Comparison of ENCODE assay signal across 21 cellular contexts in the genomic region with DNA sequence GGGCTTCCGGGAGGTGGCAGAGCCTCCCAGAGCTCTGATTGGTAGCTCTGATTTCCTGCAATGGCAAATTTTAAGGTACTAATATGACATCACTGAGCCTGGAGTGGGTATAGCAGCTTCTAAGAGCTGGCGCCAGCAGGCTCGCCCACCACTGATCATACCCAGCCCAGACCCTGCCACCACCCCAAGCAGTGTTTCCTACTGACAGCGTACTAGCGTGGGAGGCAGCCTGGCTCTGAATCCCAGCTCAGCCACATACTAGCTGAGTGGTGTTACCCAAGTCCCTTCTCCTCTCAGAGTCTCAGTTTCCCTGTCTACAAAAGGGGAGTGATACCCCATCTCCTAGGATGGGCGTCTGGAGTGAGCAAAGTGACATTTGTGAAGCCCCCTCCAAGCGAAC. TPM values are rescaled to one million over a fixed set of nuclear protein-coding genes. Genes with fewer than 3 reads are reported as not detected.
DNase-seq lines count a peak whose midpoint lies in the region; ATAC-seq and TF ChIP-seq lines count a peak whose summit lies in the region.
"Had no signal": no experiment of that assay in that cellular context is flagged by ENCODE, and none has a peak within 500 bp of the region (broad histone marks: within the 10 kb centered on the region; RNA-seq: fewer than 3 reads in every experiment).

No MANE protein-coding gene starts in this region.

- no peaks in the 10 kb centered on the region for H3K9me2 ChIP-seq in PC-3 (replicated peaks; ENCODE audit: low read length)

- no peaks in the 10 kb centered on the region for H3F3A ChIP-seq in PC-3 (ENCODE audit: low read length, unreplicated experiment)

- CTCF ChIA-PET in naive thymus-derived CD4-positive, alpha-beta T cell (lab: Charles Lee): interaction anchor here (0.9 to 5.8 kb wide), 5 partner anchors 8 to 55 kb away, joined by 3 to 65 read pairs (median 4); no protein-coding TSS in a partner anchor
- CTCF ChIA-PET in PC-3 (lab: Charles Lee): interaction anchor here (0.7 to 1.4 kb wide), 2 partner anchors 13 to 145 kb away, joined by 3 to 5 read pairs; partner anchors contain the start of gene ALDH4A1

- H3K36me3 ChIP-seq in left ventricle myocardium inferior: peaks cover 22% of the 10 kb centered on the region
- no peaks in the 10 kb centered on the region for H3K36me3 ChIP-seq in aorta (ENCODE audit: control insufficient read depth in 1 of 2, insufficient read depth in 2 of 2, low read length in 1 of 2)
- peaks cover 11 to 71% (median 12%) of the 10 kb centered on the region in 3 experiments for H3K36me3 ChIP-seq in naive thymus-derived CD4-positive, alpha-beta T cell (ENCODE audit: control insufficient read depth in 2 of 3, insufficient read depth in 3 of 3, low read length in 3 of 3)
- H3K36me3 ChIP-seq in PC-3 (ENCODE audit: low read depth, low read length): peaks cover 33% of the 10 kb centered on the region

- H3K4me3 ChIP-seq in left ventricle myocardium inferior (no peak overlapping the region), aorta (ENCODE audit: low read length in 2 of 2) (no peak overlapping the region), PC-3 (ENCODE audit: low read length) (no peak overlapping the region)
- H3K4me3 ChIP-seq in naive thymus-derived CD4-positive, alpha-beta T cell (ENCODE audit: low read length): no peak overlapping the region
- H3K4me3 ChIP-seq: GM23248, PC-9 had no signal

- POLR2A ChIA-PET in naive thymus-derived CD4-positive, alpha-beta T cell (lab: Charles Lee): interaction anchor here (0.7 kb wide), 1 partner anchor 17 kb away, joined by 3 read pairs; no protein-coding TSS in a partner anchor
- POLR2A ChIA-PET in PC-3 (lab: Charles Lee; ENCODE audit: unreplicated experiment): no interaction called here

- H3K36me3 Mint-ChIP-seq in activated T-helper 17 cell treated with anti-CD3 and anti-CD28 coated beads, Interleukin-2, amount 50 U/mL, for 72 hours (ENCODE audit: low read depth): peaks cover 88% of the 10 kb centered on the region
- H3K36me3 Mint-ChIP-seq in naive thymus-derived CD4-positive, alpha-beta T cell: peaks cover 6 to 19% (median 9%) of the 10 kb centered on the region in 5 donors

- H3K4me1 ChIP-seq in left ventricle myocardium inferior (peaks cover 34% of the 10 kb centered on the region), aorta (ENCODE audit: control insufficient read depth in 1 of 2, insufficient read depth in 2 of 2, low read length in 2 of 2) (no peaks in the 10 kb centered on the region), PC-3 (ENCODE audit: insufficient read depth, low read length) (peaks cover 5% of the 10 kb centered on the region)
- H3K4me1 ChIP-seq in naive thymus-derived CD4-positive, alpha-beta T cell (ENCODE audit: control insufficient read depth in 2 of 2, insufficient read depth in 2 of 2, low read length in 2 of 2): peaks cover 0 to 4% of the 10 kb centered on the region in 2 donors

- peak overlapping the region; percentile 81 for H3K27ac ChIP-seq in left ventricle myocardium inferior (replicated peaks)
- peak overlapping the region; percentile 6 to 43 for H3K27ac ChIP-seq in aorta (ENCODE audit: low read depth in 1 of 2, low read length in 2 of 2)
- H3K27ac ChIP-seq in naive thymus-derived CD4-positive, alpha-beta T cell (ENCODE audit: low read depth, low read length): no peak overlapping the region
- H3K27ac ChIP-seq in PC-3 (ENCODE audit: low read length): no peak overlapping the region
- H3K27ac ChIP-seq: GM23248, KMS-11, PC-9 had no signal

- H3K4me3 Mint-ChIP-seq in activated T-helper 17 cell treated with anti-CD3 and anti-CD28 coated beads, Interleukin-2, amount 50 U/mL, for 72 hours: no peak overlapping the region
- H3K4me3 Mint-ChIP-seq in naive thymus-derived CD4-positive, alpha-beta T cell: no peak overlapping the region
- H3K4me3 Mint-ChIP-seq: CD8-positive, alpha-beta memory T cell had no signal

- peak overlapping the region; percentile 20 for H3K27ac Mint-ChIP-seq in activated T-helper 17 cell treated with anti-CD3 and anti-CD28 coated beads, Interleukin-2, amount 50 U/mL, for 72 hours
- H3K27ac Mint-ChIP-seq in naive thymus-derived CD4-positive, alpha-beta T cell: peak overlapping the region in 2 of 9 donors; percentile 28 to 32

- DNase-seq in left ventricle myocardium inferior: no peak
- no peak for DNase-seq in left ventricle myocardium superior
- DNase-seq in occipital lobe (lab: John Stamatoyannopoulos, UW): peak; percentile 38
- no peak for DNase-seq in aorta
- no peak for DNase-seq in naive thymus-derived CD4-positive, alpha-beta T cell
- no peak for DNase-seq in PC-3
- DNase-seq in retina: no peak
- DNase-seq: ACHN; AML-193; CD8-positive, alpha-beta memory T cell; DMS79 treated with DMSO at 0.1 percent for 48 hours; GM23248; NCI-H1092; NCI-H146; NCI-H510A treated with DMSO at 0.1 percent for 48 hours; NCI-H82; PC-9 had no signal

- H3K9me3 Mint-ChIP-seq in activated T-helper 17 cell treated with anti-CD3 and anti-CD28 coated beads, Interleukin-2, amount 50 U/mL, for 72 hours: no peaks in the 10 kb centered on the region
- no peaks in the 10 kb centered on the region for H3K9me3 Mint-ChIP-seq in naive thymus-derived CD4-positive, alpha-beta T cell
- H3K9me3 Mint-ChIP-seq: CD8-positive, alpha-beta memory T cell had no signal

- H3K9ac ChIP-seq in PC-3 (ENCODE audit: low read length): no peak overlapping the region
- H3K9ac ChIP-seq: GM23248, KMS-11 had no signal

- peaks cover 16% of the 10 kb centered on the region for H3K79me2 ChIP-seq in PC-3 (ENCODE audit: low read length)

- H3K4me2 ChIP-seq in PC-3 (ENCODE audit: low read length): no peak overlapping the region
- H3K4me2 ChIP-seq: KMS-11, PC-9 had no signal

- H4K20me1 ChIP-seq in PC-3 (ENCODE audit: low read length): no peaks in the 10 kb centered on the region

- BruUV-seq in PC-3 (replicated peaks; lab: Mats Ljungman, UMichigan): no TSS peak

- H3K9me3 ChIP-seq in left ventricle myocardium inferior (replicated peaks): no peaks in the 10 kb centered on the region
- no peaks in the 10 kb centered on the region for H3K9me3 ChIP-seq in aorta (ENCODE audit: control insufficient read depth, low read length)
- no peaks in the 10 kb centered on the region for H3K9me3 ChIP-seq in naive thymus-derived CD4-positive, alpha-beta T cell (ENCODE audit: control insufficient read depth in 2 of 3, low read length in 3 of 3)
- no peaks in the 10 kb centered on the region for H3K9me3 ChIP-seq in PC-3 (ENCODE audit: low read length)

- WGBS in aorta, 2 donors: 45 to 58% methylated on average over 7 of the region's 7 CpGs

- H2AFZ ChIP-seq in PC-3 (ENCODE audit: low read length): no peak overlapping the region
- H2AFZ ChIP-seq: GM23248, PC-9 had no signal

- intact Hi-C loops in left ventricle myocardium inferior (cut with micrococcal nuclease) (no loop called here), left ventricle myocardium superior (cut with micrococcal nuclease) (no loop called here), aorta (cut with DNase I) (no loop called here), PC-3 (cut with micrococcal nuclease) (no loop called here)
- intact Hi-C loops in naive thymus-derived CD4-positive, alpha-beta T cell (cut with micrococcal nuclease): no loop called here

- ATAC-seq in left ventricle myocardium superior: no peak
- no peak for ATAC-seq in activated T-helper 17 cell treated with anti-CD3 and anti-CD28 coated beads, Interleukin-2, amount 50 U/mL, for 72 hours (replicated peaks)
- ATAC-seq in aorta (ENCODE audit: low FRiP score): peak; percentile 19
- no peak for ATAC-seq in naive thymus-derived CD4-positive, alpha-beta T cell
- ATAC-seq in PC-3: no peak

- no peaks in the 10 kb centered on the region for H3K27me3 Mint-ChIP-seq in activated T-helper 17 cell treated with anti-CD3 and anti-CD28 coated beads, Interleukin-2, amount 50 U/mL, for 72 hours
- H3K27me3 Mint-ChIP-seq in naive thymus-derived CD4-positive, alpha-beta T cell: no peaks in the 10 kb centered on the region
- H3K27me3 Mint-ChIP-seq: CD8-positive, alpha-beta memory T cell had no signal

- no peak for TF ChIP-seq CTCF in left ventricle myocardium inferior (IDR thresholded peaks at IDR 0.05; ENCODE audit: borderline replicate concordance)
- TF ChIP-seq CTCF in PC-3 (conservative IDR thresholded peaks at IDR 0.05; ENCODE audit: low read depth, low read length): no peak

- H3K27me3 ChIP-seq in left ventricle myocardium inferior (ENCODE audit: low read depth): no peaks in the 10 kb centered on the region
- no peaks in the 10 kb centered on the region for H3K27me3 ChIP-seq in aorta (ENCODE audit: control insufficient read depth in 1 of 2, insufficient read depth in 2 of 2, low read length in 1 of 2)
- H3K27me3 ChIP-seq in naive thymus-derived CD4-positive, alpha-beta T cell (ENCODE audit: control insufficient read depth in 2 of 2, insufficient read depth in 2 of 2, low read length in 2 of 2): no peaks in the 10 kb centered on the region
- no peaks in the 10 kb centered on the region for H3K27me3 ChIP-seq in PC-3 (ENCODE audit: low read length)

- H3K4me1 Mint-ChIP-seq in activated T-helper 17 cell treated with anti-CD3 and anti-CD28 coated beads, Interleukin-2, amount 50 U/mL, for 72 hours: peaks cover 8% of the 10 kb centered on the region
- peaks cover 2 to 15% (median 9%) of the 10 kb centered on the region in 7 donors for H3K4me1 Mint-ChIP-seq in naive thymus-derived CD4-positive, alpha-beta T cell

RNA-seq across cellular contexts. Expression of gene ALDH4A1, which starts 13.0 kb away (rescaled TPM):
- total RNA-seq in left ventricle myocardium inferior (35.9 TPM), left ventricle myocardium superior (27.3 TPM), occipital lobe (6.4 TPM), aorta (10 to 100 TPM in 1 of 2 donors, 1 to 10 TPM in 1; 9.3 to 12.7 TPM), PC-3 (2014; rRNA removed) (18.1 and 24.9 TPM in 2 replicates)
- total RNA-seq in activated T-helper 17 cell treated with anti-CD3 and anti-CD28 coated beads, Interleukin-2, amount 50 U/mL, for 72 hours: 1 to 10 TPM; 3.5 to 4.8 TPM
- polyA plus RNA-seq in aorta: 1 to 10 TPM; 4.8 to 9.8 TPM
- 1 to 10 TPM; 1.3 to 3.2 (median 1.6) TPM for total RNA-seq in naive thymus-derived CD4-positive, alpha-beta T cell
- 1 to 10 TPM in 1 of 2 donors, under 1 TPM in 1; 0.94 to 1.3 TPM for polyA plus RNA-seq in naive thymus-derived CD4-positive, alpha-beta T cell

RNA-seq across cellular contexts. Expression of gene IFFO2, which starts 41.1 kb away (rescaled TPM):
- 3.3 TPM for total RNA-seq in left ventricle myocardium inferior
- total RNA-seq in left ventricle myocardium superior: 5.0 TPM
- total RNA-seq in activated T-helper 17 cell treated with anti-CD3 and anti-CD28 coated beads, Interleukin-2, amount 50 U/mL, for 72 hours: 10 to 100 TPM; 17.0 to 38.2 TPM
- total RNA-seq in occipital lobe: 5.8 TPM
- 10 to 100 TPM; 21.5 to 34.7 TPM for total RNA-seq in aorta
- polyA plus RNA-seq in aorta: 1 to 10 TPM; 3.9 to 5.4 TPM
- total RNA-seq in naive thymus-derived CD4-positive, alpha-beta T cell: 10 to 100 TPM; 20.5 to 57.1 (median 28.2) TPM
- 1 to 10 TPM; 1.1 to 2.7 TPM for polyA plus RNA-seq in naive thymus-derived CD4-positive, alpha-beta T cell
- total RNA-seq in PC-3 (2014; rRNA removed): 30.7 and 55.2 TPM in 2 replicates

RNA-seq across cellular contexts. Expression of gene TAS1R2, which starts 55.9 kb away (rescaled TPM):
- not detected for total RNA-seq in left ventricle myocardium inferior
- total RNA-seq in left ventricle myocardium superior: not detected
- total RNA-seq in activated T-helper 17 cell treated with anti-CD3 and anti-CD28 coated beads, Interleukin-2, amount 50 U/mL, for 72 hours: not detected
- not detected for total RNA-seq in occipital lobe
- not detected for total RNA-seq in aorta
- polyA plus RNA-seq in aorta: not detected
- total RNA-seq in naive thymus-derived CD4-positive, alpha-beta T cell: not detected
- polyA plus RNA-seq in naive thymus-derived CD4-positive, alpha-beta T cell: not detected
- not detected in 2 replicates for total RNA-seq in PC-3 (2014; rRNA removed)
- total RNA-seq: CD8-positive, alpha-beta memory T cell; G401; GM23248; M059J; PC-9 had no signal
- polyA plus RNA-seq: CD8-positive, alpha-beta memory T cell; GM23248 had no signal

Comparison
In these comparisons a context has a peak if more than half of its experiments do, and no peak if none do; other contexts are left out.
1. H3K27ac ChIP-seq: peak in left ventricle myocardium inferior (single experiment) and aorta (2 of 2); none in naive thymus-derived CD4-positive, alpha-beta T cell (single experiment) and PC-3 (single experiment).